ENCODE assay signal across 2 cellular contexts in the genomic region with DNA sequence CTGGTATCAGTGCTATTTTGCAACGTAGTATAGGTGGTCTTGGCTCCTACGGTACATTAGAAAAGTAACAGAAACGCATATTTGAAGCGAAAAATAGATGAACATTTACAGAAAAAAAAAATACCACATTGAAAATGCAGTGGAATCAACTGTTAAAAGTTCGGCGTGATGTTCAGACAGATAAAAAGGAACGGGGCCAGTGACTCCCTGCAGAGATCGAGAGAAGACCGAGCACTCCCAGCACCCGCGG.
TF ChIP-seq lines count a peak whose summit lies in the region.

No MANE protein-coding gene starts in this region.

TF ChIP-seq in SK-N-SH, 30 proteins besides CTCF, POLR2A, EP300 and RAD21 (continued from another document):
- TF ChIP-seq, protein P1, sequence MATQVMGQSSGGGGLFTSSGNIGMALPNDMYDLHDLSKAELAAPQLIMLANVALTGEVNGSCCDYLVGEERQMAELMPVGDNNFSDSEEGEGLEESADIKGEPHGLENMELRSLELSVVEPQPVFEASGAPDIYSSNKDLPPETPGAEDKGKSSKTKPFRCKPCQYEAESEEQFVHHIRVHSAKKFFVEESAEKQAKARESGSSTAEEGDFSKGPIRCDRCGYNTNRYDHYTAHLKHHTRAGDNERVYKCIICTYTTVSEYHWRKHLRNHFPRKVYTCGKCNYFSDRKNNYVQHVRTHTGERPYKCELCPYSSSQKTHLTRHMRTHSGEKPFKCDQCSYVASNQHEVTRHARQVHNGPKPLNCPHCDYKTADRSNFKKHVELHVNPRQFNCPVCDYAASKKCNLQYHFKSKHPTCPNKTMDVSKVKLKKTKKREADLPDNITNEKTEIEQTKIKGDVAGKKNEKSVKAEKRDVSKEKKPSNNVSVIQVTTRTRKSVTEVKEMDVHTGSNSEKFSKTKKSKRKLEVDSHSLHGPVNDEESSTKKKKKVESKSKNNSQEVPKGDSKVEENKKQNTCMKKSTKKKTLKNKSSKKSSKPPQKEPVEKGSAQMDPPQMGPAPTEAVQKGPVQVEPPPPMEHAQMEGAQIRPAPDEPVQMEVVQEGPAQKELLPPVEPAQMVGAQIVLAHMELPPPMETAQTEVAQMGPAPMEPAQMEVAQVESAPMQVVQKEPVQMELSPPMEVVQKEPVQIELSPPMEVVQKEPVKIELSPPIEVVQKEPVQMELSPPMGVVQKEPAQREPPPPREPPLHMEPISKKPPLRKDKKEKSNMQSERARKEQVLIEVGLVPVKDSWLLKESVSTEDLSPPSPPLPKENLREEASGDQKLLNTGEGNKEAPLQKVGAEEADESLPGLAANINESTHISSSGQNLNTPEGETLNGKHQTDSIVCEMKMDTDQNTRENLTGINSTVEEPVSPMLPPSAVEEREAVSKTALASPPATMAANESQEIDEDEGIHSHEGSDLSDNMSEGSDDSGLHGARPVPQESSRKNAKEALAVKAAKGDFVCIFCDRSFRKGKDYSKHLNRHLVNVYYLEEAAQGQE (IDR thresholded peaks at IDR 0.05; ENCODE audit: low read depth, low read length) = no peak
- TF ChIP-seq JUND (IDR thresholded peaks at IDR 0.05) (no peak), TAF1 (IDR thresholded peaks at IDR 0.05; ENCODE audit: borderline replicate concordance, low read depth, low read length) (no peak), MXI1 (IDR thresholded peaks at IDR 0.05; ENCODE audit: low read depth, low read length) (no peak), MEF2A (IDR thresholded peaks at IDR 0.05; ENCODE audit: borderline replicate concordance, low read depth) (no peak), TEAD4 (IDR thresholded peaks at IDR 0.05; ENCODE audit: borderline replicate concordance, insufficient read depth) (no peak)
- TF ChIP-seq, protein P2, sequence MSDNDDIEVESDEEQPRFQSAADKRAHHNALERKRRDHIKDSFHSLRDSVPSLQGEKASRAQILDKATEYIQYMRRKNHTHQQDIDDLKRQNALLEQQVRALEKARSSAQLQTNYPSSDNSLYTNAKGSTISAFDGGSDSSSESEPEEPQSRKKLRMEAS (IDR thresholded peaks at IDR 0.05; ENCODE audit: low read depth) = no peak

TF ChIP-seq in SK-N-SH treated with all-trans-retinoic acid at 6 μM for 48 hours, 23 proteins besides CTCF, POLR2A, EP300 and RAD21 (continued from another document):
- TF ChIP-seq, protein P3, sequence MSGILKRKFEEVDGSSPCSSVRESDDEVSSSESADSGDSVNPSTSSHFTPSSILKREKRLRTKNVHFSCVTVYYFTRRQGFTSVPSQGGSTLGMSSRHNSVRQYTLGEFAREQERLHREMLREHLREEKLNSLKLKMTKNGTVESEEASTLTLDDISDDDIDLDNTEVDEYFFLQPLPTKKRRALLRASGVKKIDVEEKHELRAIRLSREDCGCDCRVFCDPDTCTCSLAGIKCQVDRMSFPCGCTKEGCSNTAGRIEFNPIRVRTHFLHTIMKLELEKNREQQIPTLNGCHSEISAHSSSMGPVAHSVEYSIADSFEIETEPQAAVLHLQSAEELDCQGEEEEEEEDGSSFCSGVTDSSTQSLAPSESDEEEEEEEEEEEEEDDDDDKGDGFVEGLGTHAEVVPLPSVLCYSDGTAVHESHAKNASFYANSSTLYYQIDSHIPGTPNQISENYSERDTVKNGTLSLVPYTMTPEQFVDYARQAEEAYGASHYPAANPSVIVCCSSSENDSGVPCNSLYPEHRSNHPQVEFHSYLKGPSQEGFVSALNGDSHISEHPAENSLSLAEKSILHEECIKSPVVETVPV (CRISPR knock-in tag; IDR thresholded peaks at IDR 0.05) = no peak
- no peak for TF ChIP-seq ESRRG (CRISPR knock-in tag; IDR thresholded peaks at IDR 0.05)
- no peak for TF ChIP-seq SNAI2 (CRISPR knock-in tag; IDR thresholded peaks at IDR 0.05)
TF ChIP-seq in SK-N-SH treated with all-trans-retinoic acid at 6 μM for 48 hours: peak in this region for 0.
